24 cellular contexts compared by ENCODE assay signal in the genomic region with DNA sequence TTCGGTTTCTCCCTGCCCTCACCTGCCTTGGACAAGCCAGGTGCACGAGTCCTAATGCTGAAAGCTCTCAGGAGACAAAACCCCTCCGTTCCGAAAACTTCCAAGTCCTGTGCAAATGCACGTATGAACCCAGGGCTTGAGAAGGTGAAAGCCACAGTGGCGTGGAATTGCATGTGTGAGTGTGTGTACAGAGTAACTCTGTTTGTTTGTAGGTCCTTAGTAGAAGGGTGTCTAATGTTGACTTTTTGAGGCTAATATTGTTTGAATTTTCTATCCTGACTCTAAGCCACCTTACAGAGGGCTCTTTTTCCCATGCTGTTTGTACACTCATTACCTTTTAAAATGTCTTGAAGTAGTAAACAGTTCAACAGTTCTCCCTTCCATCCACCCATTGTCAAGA.
"Had no signal": no experiment of that assay in that cellular context is flagged by ENCODE, and none has a peak within 500 bp of the region (broad histone marks: within the 10 kb centered on the region; RNA-seq: fewer than 3 reads in every experiment).

No MANE protein-coding gene starts in this region.

- H3K9me3 ChIP-seq: breast epithelium, gastroesophageal sphincter, stomach, suprapubic skin, tibial nerve had no signal

- DNase-seq: activated CD4-positive, alpha-beta memory T cell treated with anti-CD3 and anti-CD28 coated beads, Interleukin-2, amount 10 ng/mL, durations not matched to agents 7 days and 5 days; activated CD4-positive, alpha-beta T cell treated with anti-CD3 and anti-CD28 coated beads, Interleukin-2, amount 10 ng/mL, durations not matched to agents 24 days and 14 days; activated effector memory CD4-positive, alpha-beta T cell treated with Interleukin-2 at 50 U/mL for 16 hours; activated naive CD4-positive, alpha-beta T cell treated with anti-CD3 and anti-CD28 coated beads for 36 hours; activated naive CD8-positive, alpha-beta T cell treated with anti-CD3 and anti-CD28 coated beads, Interleukin-2, amount 10 ng/mL, durations not matched to agents 7 days and 5 days; activated T-cell treated with anti-CD3 and anti-CD28 coated beads, Interleukin-2, amount 50 U/mL, for 72 hours; amniotic stem cell; cerebellar nuclear complex; cortex of kidney; head of caudate nucleus; hypothalamus; nephron progenitor cell; nucleus accumbens; small intestine; stomach had no signal

- H3K36me3 ChIP-seq: breast epithelium, gastroesophageal sphincter, stomach, suprapubic skin, tibial nerve had no signal

- H3K4me1 ChIP-seq: breast epithelium, gastroesophageal sphincter, parathyroid adenoma, suprapubic skin, tibial nerve had no signal

- H3K27me3 ChIP-seq: stomach, tibial nerve had no signal

- H3K4me3 ChIP-seq: breast epithelium, gastroesophageal sphincter, stomach, suprapubic skin, tibial nerve had no signal

- ATAC-seq: activated CD4-positive, CD25-positive, alpha-beta regulatory T cell treated with anti-CD3 and anti-CD28 coated beads, Interleukin-2, amount 50 U/mL, for 24 hours; activated T-cell treated with anti-CD3 and anti-CD28 coated beads, Interleukin-2, amount 50 U/mL, for 72 hours; gastroesophageal sphincter; sciatic nerve; stimulated activated memory B cell treated with anti-CD40 and anti-IgM and Interleukin-4, amounts not matched to agents 10 μg/mL and 1 μg/mL and 100 μg/mL, for 72 hours had no signal

- H3K27ac ChIP-seq: breast epithelium, gastroesophageal sphincter, parathyroid adenoma, stomach, suprapubic skin, tibial nerve, VCaP had no signal
